ENCODE assay signal across 15 cellular contexts in genomic region chr21:45523411-45524101, GRCh38. TPM values are rescaled to one million over a fixed set of nuclear protein-coding genes. Genes with fewer than 3 reads are reported as not detected.
A peak's percentile ranks its signal among the peaks of the same experiment; 100 is the strongest.
DNase-seq lines count a peak whose midpoint lies in the region; ATAC-seq and TF ChIP-seq lines count a peak whose summit lies in the region.
"Had no signal": no experiment of that assay in that cellular context is flagged by ENCODE, and none has a peak within 500 bp of the region (broad histone marks: within the 10 kb centered on the region; RNA-seq: fewer than 3 reads in every experiment).

No MANE protein-coding gene starts in this region.

- WGBS in neuronal stem cell (ENCODE audit: extremely low coverage in 2 of 2, insufficient read length in 2 of 2, insufficient replicate concordance in 1 of 2), 2 donors: no CpG with 5 or more reads among the region's 16 CpGs
- 71 to 87% methylated on average over 1 to 7 of the region's 16 CpGs for WGBS in upper lobe of left lung, 2 donors

- no peak overlapping the region for H2BK12ac ChIP-seq in neuronal stem cell (ENCODE audit: low read length)

- ATAC-seq in Right ventricle myocardium superior (ENCODE audit: poor library complexity) (no peak), upper lobe of left lung (ENCODE audit: low FRiP score in 2 of 2) (peak; percentile 7 to 21), GM18870 (IDR thresholded peaks at IDR 0.05; ENCODE audit: unreplicated experiment) (no peak), HG03280 (IDR thresholded peaks at IDR 0.05; ENCODE audit: unreplicated experiment) (no peak), HG03175 (IDR thresholded peaks at IDR 0.05; ENCODE audit: unreplicated experiment) (no peak)
- ATAC-seq: body of pancreas had no signal

- H3K27ac ChIP-seq in neuronal stem cell (replicated peaks; ENCODE audit: low read length): no peak overlapping the region
- H3K27ac ChIP-seq in upper lobe of left lung: no peak overlapping the region
- H3K27ac ChIP-seq: body of pancreas, esophagus muscularis mucosa, heart right ventricle, vagina had no signal

- intact Hi-C loops in Right ventricle myocardium superior (cut with DNase I): no loop called here

- peak overlapping the region; percentile 48 for H3K18ac ChIP-seq in neuronal stem cell (ENCODE audit: low read length)

- no peak overlapping the region for H3K9ac ChIP-seq in neuronal stem cell (ENCODE audit: low read depth, low read length, poor library complexity)

- no peak overlapping the region for H2AFZ ChIP-seq in neuronal stem cell (ENCODE audit: low read length)

- H3K9me3 ChIP-seq in neuronal stem cell (replicated peaks in 1 of 2; ENCODE audit: control insufficient read depth in 2 of 2, insufficient read depth in 1 of 2, low read depth in 1 of 2, low read length in 2 of 2) (peaks cover 13 to 15% of the 10 kb centered on the region in 2 donors), upper lobe of left lung (peaks cover 4 to 26% (median 17%) of the 10 kb centered on the region in 4 donors)
- H3K9me3 ChIP-seq: body of pancreas had no signal

- no peak overlapping the region for H2BK15ac ChIP-seq in neuronal stem cell (ENCODE audit: low read length)

- no peak for TF ChIP-seq POLR2A in upper lobe of left lung (IDR thresholded peaks at IDR 0.05)

- peak; percentile 10 for DNase-seq in activated naive CD4-positive, alpha-beta T cell treated with anti-CD3 and anti-CD28 coated beads, Interleukin-2, amount 50 U/mL, for 16 hours
- no peak for DNase-seq in activated naive CD4-positive, alpha-beta T cell treated with Interleukin-2 at 50 U/mL for 16 hours
- DNase-seq in Right ventricle myocardium superior (peak; percentile 17), neuronal stem cell (ENCODE audit: low spot score) (no peak), upper lobe of left lung (peak; percentile 17 to 82)
- DNase-seq: dermis blood vessel endothelial cell; NCI-H69; stimulated activated naive CD4-positive, alpha-beta T cell had no signal

- H3K36me3 ChIP-seq in neuronal stem cell (replicated peaks in 1 of 2; ENCODE audit: control insufficient read depth in 2 of 2, insufficient read depth in 2 of 2, low read length in 2 of 2) (peaks cover 9 to 25% of the 10 kb centered on the region in 2 donors), upper lobe of left lung (peaks cover 0 to 8% (median 3%) of the 10 kb centered on the region in 4 donors)
- H3K36me3 ChIP-seq: vagina had no signal

- no peak overlapping the region for H2BK120ac ChIP-seq in neuronal stem cell (ENCODE audit: low read depth, low read length)

- no peaks in the 10 kb centered on the region for H3K4me1 ChIP-seq in neuronal stem cell (ENCODE audit: control insufficient read depth in 2 of 2, insufficient read depth in 1 of 2, low read depth in 1 of 2, low read length in 2 of 2)
- peaks cover 0 to 12% (median 5%) of the 10 kb centered on the region in 4 donors for H3K4me1 ChIP-seq in upper lobe of left lung
- H3K4me1 ChIP-seq: esophagus muscularis mucosa, vagina had no signal

- H4K8ac ChIP-seq in neuronal stem cell (ENCODE audit: low read depth, low read length): no peak overlapping the region

- no peak for TF ChIP-seq EP300 in upper lobe of left lung (IDR thresholded peaks at IDR 0.05)

- H3K4me3 ChIP-seq in neuronal stem cell (ENCODE audit: low read length in 2 of 2) (no peak overlapping the region), upper lobe of left lung (no peak overlapping the region)
- H3K4me3 ChIP-seq: body of pancreas, esophagus muscularis mucosa, heart right ventricle, vagina had no signal

- H3K27me3 ChIP-seq in neuronal stem cell (ENCODE audit: control insufficient read depth in 3 of 3, insufficient read depth in 3 of 3, low read depth in 1 of 3, low read length in 3 of 3) (no peaks in the 10 kb centered on the region), upper lobe of left lung (no peaks in the 10 kb centered on the region)
- H3K27me3 ChIP-seq: body of pancreas, esophagus muscularis mucosa, heart right ventricle, vagina had no signal

- H2AK5ac ChIP-seq in neuronal stem cell (ENCODE audit: low read depth, low read length): no peak overlapping the region

- no peak overlapping the region for H2BK5ac ChIP-seq in neuronal stem cell (ENCODE audit: low read length)

- TF ChIP-seq CTCF in upper lobe of left lung (IDR thresholded peaks at IDR 0.05): no peak

- no peak overlapping the region for H4K91ac ChIP-seq in neuronal stem cell (ENCODE audit: low read depth, low read length, poor library complexity)

- H3K79me1 ChIP-seq in neuronal stem cell (ENCODE audit: low read depth, low read length): no peaks in the 10 kb centered on the region

- no peak overlapping the region for H3K4ac ChIP-seq in neuronal stem cell (ENCODE audit: low read length)

- H3K4me2 ChIP-seq in neuronal stem cell (ENCODE audit: insufficient read depth, low read length, poor library complexity, severe bottlenecking): no peak overlapping the region

- no peak overlapping the region for H3K14ac ChIP-seq in neuronal stem cell (ENCODE audit: low read length)

- H3K23ac ChIP-seq in neuronal stem cell (ENCODE audit: low read depth, low read length, poor library complexity): peak overlapping the region; percentile 43

RNA-seq across cellular contexts. Expression of gene SLC19A1, which starts 18.7 kb away (rescaled TPM):
- total RNA-seq in Right ventricle myocardium superior (6.9 TPM), upper lobe of left lung (10 to 100 TPM; 36.4 to 75.6 (median 49.9) TPM)
- polyA plus RNA-seq in neuronal stem cell (2013, experiment 1 of 2): 16.6 TPM
- 16.2 TPM for polyA plus RNA-seq in neuronal stem cell (2013, experiment 2 of 2)

Comparison
In these comparisons a context has a peak if more than half of its experiments do, and no peak if none do; other contexts are left out.
1. DNase-seq: peak in activated naive CD4-positive, alpha-beta T cell treated with anti-CD3 and anti-CD28 coated beads, Interleukin-2, amount 50 U/mL, for 16 hours (single experiment), Right ventricle myocardium superior (single experiment) and upper lobe of left lung (2 of 2); none in activated naive CD4-positive, alpha-beta T cell treated with Interleukin-2 at 50 U/mL for 16 hours (single experiment) and neuronal stem cell (single experiment).
2. ATAC-seq: peak in upper lobe of left lung (2 of 2); none in Right ventricle myocardium superior (single experiment), GM18870 (single experiment), HG03280 (single experiment) and HG03175 (single experiment).